ENCODE assay signal across 12 cellular contexts in the genomic region with DNA sequence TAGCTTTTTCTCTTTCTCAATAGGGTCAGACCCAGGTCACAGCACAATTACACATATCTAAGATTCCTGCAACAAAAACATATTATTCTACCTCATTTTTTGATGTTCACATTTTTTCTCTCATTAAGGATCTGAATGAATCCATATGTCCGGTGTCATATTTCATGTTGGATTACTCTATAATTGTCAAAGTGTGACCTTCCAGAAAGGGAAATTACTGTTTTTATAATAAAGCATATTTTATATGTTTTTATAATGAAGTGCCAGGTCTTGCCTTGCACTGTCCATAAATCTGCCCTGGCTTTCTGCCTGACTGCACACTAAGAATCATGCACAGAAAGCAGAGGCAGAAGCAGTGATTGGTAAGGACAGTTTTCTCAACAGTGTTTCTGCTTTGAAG.
DNase-seq lines count a peak whose midpoint lies in the region; ATAC-seq, FAIRE-seq and TF ChIP-seq lines count a peak whose summit lies in the region.
"Had no signal": no experiment of that assay in that cellular context is flagged by ENCODE, and none has a peak within 500 bp of the region (broad histone marks: within the 10 kb centered on the region; RNA-seq: fewer than 3 reads in every experiment).

No MANE protein-coding gene starts in this region.

- TF ChIP-seq POLR2A in suprapubic skin (IDR thresholded peaks at IDR 0.05), result no peak

- H3K36me3 Mint-ChIP-seq in astrocyte (ENCODE audit: low read depth, unreplicated experiment), result no peaks in the 10 kb centered on the region
- H3K36me3 Mint-ChIP-seq: naive thymus-derived CD8-positive, alpha-beta T cell had no signal

- H3K4me3 Mint-ChIP-seq in astrocyte (ENCODE audit: unreplicated experiment), result no peak overlapping the region
- H3K4me3 Mint-ChIP-seq: naive thymus-derived CD8-positive, alpha-beta T cell; stimulated activated naive CD8-positive, alpha-beta T cell treated with anti-CD3 and anti-CD28 coated beads, Interleukin-15, amount 100 ng/mL, for 72 hours had no signal

- H3K4me1 Mint-ChIP-seq in astrocyte (ENCODE audit: low read depth, unreplicated experiment), result peaks cover 17% of the 10 kb centered on the region
- H3K4me1 Mint-ChIP-seq: naive thymus-derived CD8-positive, alpha-beta T cell; stimulated activated naive CD8-positive, alpha-beta T cell treated with anti-CD3 and anti-CD28 coated beads, Interleukin-15, amount 100 ng/mL, for 72 hours had no signal

- no peak overlapping the region for H3K27ac ChIP-seq in astrocyte (ENCODE audit: low read depth, low read length)
- H3K27ac ChIP-seq in left ventricle myocardium inferior (replicated peaks), result no peak overlapping the region
- H3K27ac ChIP-seq in suprapubic skin, result no peak overlapping the region

- no peaks in the 10 kb centered on the region; the same call in 1 of the 2 replicates for H3K36me3 ChIP-seq in BE2C
- no peaks in the 10 kb centered on the region for H3K36me3 ChIP-seq in astrocyte (ENCODE audit: insufficient read depth, low read length)
- H3K36me3 ChIP-seq in left ventricle myocardium inferior, result no peaks in the 10 kb centered on the region
- no peaks in the 10 kb centered on the region for H3K36me3 ChIP-seq in suprapubic skin

- H3K4me3 ChIP-seq in BE2C (ENCODE audit: low read depth, low read length) (no peak overlapping the region), astrocyte (ENCODE audit: insufficient read depth, low read depth, low read length) (no peak overlapping the region), left ventricle myocardium inferior (no peak overlapping the region), suprapubic skin (no peak overlapping the region)

- H3K4me1 ChIP-seq in BE2C (peaks cover 14% of the 10 kb centered on the region), astrocyte (ENCODE audit: insufficient read depth, low read length) (peaks cover 14% of the 10 kb centered on the region), left ventricle myocardium inferior (no peaks in the 10 kb centered on the region), suprapubic skin (no peaks in the 10 kb centered on the region)

- no peak overlapping the region for H3K27ac Mint-ChIP-seq in astrocyte (ENCODE audit: unreplicated experiment)
- H3K27ac Mint-ChIP-seq: naive thymus-derived CD8-positive, alpha-beta T cell had no signal

- H3K27me3 Mint-ChIP-seq in astrocyte (ENCODE audit: low read depth, unreplicated experiment), result no peaks in the 10 kb centered on the region
- H3K27me3 Mint-ChIP-seq: naive thymus-derived CD8-positive, alpha-beta T cell; stimulated activated naive CD8-positive, alpha-beta T cell treated with anti-CD3 and anti-CD28 coated beads, Interleukin-15, amount 100 ng/mL, for 72 hours had no signal

- H3K27me3 ChIP-seq in BE2C (no peaks in the 10 kb centered on the region), astrocyte (ENCODE audit: insufficient read depth, low read length) (no peaks in the 10 kb centered on the region), left ventricle myocardium inferior (ENCODE audit: low read depth) (no peaks in the 10 kb centered on the region), suprapubic skin (no peaks in the 10 kb centered on the region)

- FAIRE-seq in astrocyte (lab: Jason Lieb, UNC), result no peak

- intact Hi-C loops in left ventricle myocardium inferior (cut with micrococcal nuclease), result no loop called here

- no peaks in the 10 kb centered on the region for H3K79me2 ChIP-seq in astrocyte (ENCODE audit: insufficient read depth, low read length)

- no peak overlapping the region for H3K4me2 ChIP-seq in astrocyte (ENCODE audit: low read length)

- H3K9me3 ChIP-seq in BE2C (no peaks in the 10 kb centered on the region), astrocyte (ENCODE audit: insufficient read depth, low read depth, low read length) (no peaks in the 10 kb centered on the region), left ventricle myocardium inferior (replicated peaks) (no peaks in the 10 kb centered on the region), suprapubic skin (no peaks in the 10 kb centered on the region)

- H3K9ac ChIP-seq in astrocyte (ENCODE audit: low read length), result no peak overlapping the region

- TF ChIP-seq CTCF in BE2C (IDR thresholded peaks at IDR 0.05; ENCODE audit: low read depth, low read length) (no peak), astrocyte (IDR thresholded peaks at IDR 0.05; ENCODE audit: insufficient read depth, low read depth, low read length) (no peak), left ventricle myocardium inferior (IDR thresholded peaks at IDR 0.05; ENCODE audit: borderline replicate concordance) (no peak), GM10266 (IDR thresholded peaks at IDR 0.05; ENCODE audit: control insufficient read depth, insufficient read depth, low read depth, missing control alignments) (no peak), suprapubic skin (IDR thresholded peaks at IDR 0.05) (no peak)

- no peak overlapping the region for H2AFZ ChIP-seq in astrocyte (ENCODE audit: low read depth, low read length)

- no peaks in the 10 kb centered on the region for H3K9me3 Mint-ChIP-seq in astrocyte (ENCODE audit: unreplicated experiment)
- H3K9me3 Mint-ChIP-seq: naive thymus-derived CD8-positive, alpha-beta T cell; stimulated activated naive CD8-positive, alpha-beta T cell treated with anti-CD3 and anti-CD28 coated beads, Interleukin-15, amount 100 ng/mL, for 72 hours had no signal

- H4K20me1 ChIP-seq in astrocyte (ENCODE audit: insufficient read depth, low read length), result no peaks in the 10 kb centered on the region

- DNase-seq in BE2C (peak; percentile 33), HS-5 (ENCODE audit: low read depth) (peak; percentile 18), astrocyte (ENCODE audit: low read depth) (peak; percentile 55), kidney tubule cell (ENCODE audit: low spot score) (peak; percentile 44), left ventricle myocardium inferior (no peak), GM10266 (ENCODE audit: extremely low spot score) (no peak), suprapubic skin (ENCODE audit: low spot score in 2 of 2) (no peak)
- DNase-seq: activated effector memory CD4-positive, alpha-beta T cell treated with Interleukin-2 at 50 U/mL for 16 hours; GF-D8; naive thymus-derived CD8-positive, alpha-beta T cell; stimulated activated naive CD8-positive, alpha-beta T cell treated with anti-CD3 and anti-CD28 coated beads, Interleukin-15, amount 100 ng/mL, for 72 hours had no signal

- 59% methylated on average over 1 of the region's 1 CpG for WGBS in suprapubic skin

- TF ChIP-seq EP300 in suprapubic skin (IDR thresholded peaks at IDR 0.05), result no peak

- no peak for ATAC-seq in GM19023 (IDR thresholded peaks at IDR 0.05; ENCODE audit: unreplicated experiment)
- ATAC-seq: naive thymus-derived CD8-positive, alpha-beta T cell; stimulated activated naive CD8-positive, alpha-beta T cell treated with anti-CD3 and anti-CD28 coated beads, Interleukin-15, amount 100 ng/mL, for 72 hours had no signal

Comparison
In these comparisons a context has a peak if more than half of its experiments do, and no peak if none do; other contexts are left out.
1. DNase-seq: peak in BE2C (single experiment), HS-5 (single experiment), astrocyte (single experiment) and kidney tubule cell (single experiment); none in left ventricle myocardium inferior (single experiment), GM10266 (single experiment) and suprapubic skin (0 of 2).